In the genomic region with DNA sequence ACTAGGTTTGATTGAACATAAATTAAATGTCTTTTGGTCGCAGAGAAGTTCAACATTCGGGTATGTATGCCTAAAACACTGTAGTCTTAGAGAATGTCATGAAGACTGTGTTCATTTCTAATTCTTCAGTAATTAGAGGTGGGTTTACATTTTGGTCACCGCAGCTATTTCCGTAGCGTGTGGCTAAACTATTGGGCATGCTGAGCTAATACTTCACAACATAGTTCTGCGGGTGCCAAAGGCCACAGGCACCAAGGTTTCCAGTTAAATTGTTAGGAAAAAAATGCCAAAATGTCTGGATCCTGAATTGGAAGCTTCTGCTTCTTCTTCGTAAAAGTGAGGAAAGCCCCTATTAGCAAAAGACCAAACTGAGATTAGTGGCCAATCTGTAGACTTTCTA, we compare ENCODE assay signal across 16 cellular contexts. TPM values are rescaled to one million over a fixed set of nuclear protein-coding genes. Genes with fewer than 3 reads are reported as not detected.
DNase-seq lines count a peak whose midpoint lies in the region; ATAC-seq, FAIRE-seq and TF ChIP-seq lines count a peak whose summit lies in the region.
"Had no signal": no experiment of that assay in that cellular context is flagged by ENCODE, and none has a peak within 500 bp of the region (broad histone marks: within the 10 kb centered on the region; RNA-seq: fewer than 3 reads in every experiment).

No MANE protein-coding gene starts in this region.

- no peak overlapping the region for H2BK120ac ChIP-seq in mesenchymal stem cell (ENCODE audit: low read depth, low read length)

- H3K4me2 ChIP-seq in mesenchymal stem cell (ENCODE audit: low read length, poor library complexity, severe bottlenecking), result no peak overlapping the region

- no peak overlapping the region for H2BK12ac ChIP-seq in mesenchymal stem cell (ENCODE audit: low read length in 2 of 2)

- FAIRE-seq in GM18507 (lab: Jason Lieb, UNC), result peak; percentile 12

- POLR2A ChIA-PET in naive thymus-derived CD8-positive, alpha-beta T cell (lab: Charles Lee), result no interaction called here

- H3K4me1 Mint-ChIP-seq in naive thymus-derived CD8-positive, alpha-beta T cell, result no peaks in the 10 kb centered on the region

- no peak overlapping the region for H3K4me3 Mint-ChIP-seq in naive thymus-derived CD8-positive, alpha-beta T cell

- H3K27ac ChIP-seq in SK-N-MC (peak overlapping the region; percentile 85), mesenchymal stem cell (ENCODE audit: low read length, poor library complexity, severe bottlenecking) (no peak overlapping the region)
- H3K27ac ChIP-seq: SJCRH30 had no signal

- peak overlapping the region; percentile 35 for H2BK5ac ChIP-seq in mesenchymal stem cell (ENCODE audit: low read depth, low read length, poor library complexity, severe bottlenecking)

- peak; percentile 42 for DNase-seq in AG09309 (ENCODE audit: low read depth)
- DNase-seq in GM18507 (ENCODE audit: extremely low spot score, insufficient read length, low read depth), result no peak
- no peak for DNase-seq in SK-N-MC (ENCODE audit: low read depth, low spot score)
- DNase-seq in mesenchymal stem cell, result no peak
- DNase-seq in activated effector memory CD4-positive, alpha-beta T cell treated with anti-CD3 and anti-CD28 coated beads, Interleukin-2, amount 50 U/mL, for 16 hours, result no peak
- DNase-seq in T-helper 1 cell, result no peak
- DNase-seq in left lobe of liver (ENCODE audit: low spot score), result no peak
- DNase-seq in naive thymus-derived CD8-positive, alpha-beta T cell, result no peak
- DNase-seq: NCI-H1930, NCI-H446 treated with DMSO at 0.1 percent for 48 hours had no signal

- peaks cover 4% of the 10 kb centered on the region for H3K4me1 ChIP-seq in mesenchymal stem cell (ENCODE audit: control insufficient read depth, insufficient read depth, low read depth, low read length)
- H3K4me1 ChIP-seq: SJCRH30 had no signal

- H4K8ac ChIP-seq in mesenchymal stem cell (ENCODE audit: low read length), result no peak overlapping the region

- H2AK5ac ChIP-seq in mesenchymal stem cell (ENCODE audit: low read length, severe bottlenecking), result no peak overlapping the region

- H3K27ac Mint-ChIP-seq in naive thymus-derived CD8-positive, alpha-beta T cell, result no peak overlapping the region

- ATAC-seq in left lobe of liver, result no peak
- no peak for ATAC-seq in naive thymus-derived CD8-positive, alpha-beta T cell
- ATAC-seq: PC-3 had no signal

- H3K4ac ChIP-seq in mesenchymal stem cell (ENCODE audit: low read depth in 1 of 2, low read length in 2 of 2), result no peak overlapping the region

- H3K9ac ChIP-seq in SK-N-MC (ENCODE audit: insufficient read length) (peak overlapping the region; percentile 60), mesenchymal stem cell (ENCODE audit: low read length) (no peak overlapping the region)

- TF ChIP-seq CTCF in AG09309 (IDR thresholded peaks at IDR 0.05; ENCODE audit: control insufficient read depth, insufficient read depth, low read depth, low read length, missing control alignments), result no peak

- no peak overlapping the region for H4K91ac ChIP-seq in mesenchymal stem cell (ENCODE audit: low read length)

- H3K14ac ChIP-seq in mesenchymal stem cell (ENCODE audit: low read length in 2 of 2), result no peak overlapping the region

- no peak overlapping the region for H2AFZ ChIP-seq in mesenchymal stem cell (ENCODE audit: low read depth, low read length)

- no peaks in the 10 kb centered on the region for H3K79me1 ChIP-seq in mesenchymal stem cell (replicated peaks; ENCODE audit: low read length, poor library complexity, severe bottlenecking)

- H3K27me3 ChIP-seq in mesenchymal stem cell (ENCODE audit: control insufficient read depth in 1 of 2, insufficient read depth in 1 of 2, low read length in 2 of 2), result peaks cover 0 to 3% of the 10 kb centered on the region in 2 experiments
- H3K27me3 ChIP-seq: SJCRH30 had no signal

- H3K36me3 ChIP-seq in SK-N-MC (ENCODE audit: insufficient read depth, low read length), result no peaks in the 10 kb centered on the region
- H3K36me3 ChIP-seq in mesenchymal stem cell (ENCODE audit: control insufficient read depth in 1 of 2, insufficient read depth in 2 of 2, low read depth in 1 of 2, low read length in 2 of 2), result no peaks in the 10 kb centered on the region
- H3K36me3 ChIP-seq: SJCRH30 had no signal

- H3K9me3 ChIP-seq in SK-N-MC (ENCODE audit: low read depth, low read length) (no peaks in the 10 kb centered on the region), mesenchymal stem cell (ENCODE audit: control insufficient read depth, low read length) (no peaks in the 10 kb centered on the region)
- H3K9me3 ChIP-seq: SJCRH30 had no signal

- WGBS in mesenchymal stem cell, result 89% methylated on average over 6 of the region's 7 CpGs

- H3K27me3 Mint-ChIP-seq in naive thymus-derived CD8-positive, alpha-beta T cell, result no peaks in the 10 kb centered on the region

- no peak overlapping the region for H3K18ac ChIP-seq in mesenchymal stem cell (ENCODE audit: low read depth in 1 of 2, low read length in 2 of 2)

- H3K4me3 ChIP-seq in AG09309 (ENCODE audit: control insufficient read depth, low read depth, low read length) (no peak overlapping the region), SK-N-MC (no peak overlapping the region), mesenchymal stem cell (ENCODE audit: insufficient read depth in 1 of 2, low read depth in 1 of 2, low read length in 2 of 2) (no peak overlapping the region)
- H3K4me3 ChIP-seq: GM12878, SJCRH30 had no signal

- no peak overlapping the region for H3K23ac ChIP-seq in mesenchymal stem cell (ENCODE audit: low read length in 2 of 2)

- no peak overlapping the region for H2BK15ac ChIP-seq in mesenchymal stem cell (ENCODE audit: low read depth, poor library complexity, severe bottlenecking)

- H3K36me3 Mint-ChIP-seq in naive thymus-derived CD8-positive, alpha-beta T cell, result no peaks in the 10 kb centered on the region

- H3K9me3 Mint-ChIP-seq in naive thymus-derived CD8-positive, alpha-beta T cell, result no peaks in the 10 kb centered on the region

RNA-seq across cellular contexts. Expression of a gene that starts 25.1 kb away (rescaled TPM):
- 0.04 TPM for polyA plus RNA-seq in mesenchymal stem cell (2013, experiment 1 of 2)
- 0.01 TPM for polyA plus RNA-seq in mesenchymal stem cell (2013, experiment 2 of 2)
- not detected for total RNA-seq in left lobe of liver
- total RNA-seq in naive thymus-derived CD8-positive, alpha-beta T cell, result not detected
- polyA plus RNA-seq in naive thymus-derived CD8-positive, alpha-beta T cell, result not detected
- total RNA-seq: A172, GM12878, HT1080, IMR-90, PC-3, SJCRH30 had no signal
- polyA plus RNA-seq: GM12878, IMR-90 had no signal
